In the genomic region with DNA sequence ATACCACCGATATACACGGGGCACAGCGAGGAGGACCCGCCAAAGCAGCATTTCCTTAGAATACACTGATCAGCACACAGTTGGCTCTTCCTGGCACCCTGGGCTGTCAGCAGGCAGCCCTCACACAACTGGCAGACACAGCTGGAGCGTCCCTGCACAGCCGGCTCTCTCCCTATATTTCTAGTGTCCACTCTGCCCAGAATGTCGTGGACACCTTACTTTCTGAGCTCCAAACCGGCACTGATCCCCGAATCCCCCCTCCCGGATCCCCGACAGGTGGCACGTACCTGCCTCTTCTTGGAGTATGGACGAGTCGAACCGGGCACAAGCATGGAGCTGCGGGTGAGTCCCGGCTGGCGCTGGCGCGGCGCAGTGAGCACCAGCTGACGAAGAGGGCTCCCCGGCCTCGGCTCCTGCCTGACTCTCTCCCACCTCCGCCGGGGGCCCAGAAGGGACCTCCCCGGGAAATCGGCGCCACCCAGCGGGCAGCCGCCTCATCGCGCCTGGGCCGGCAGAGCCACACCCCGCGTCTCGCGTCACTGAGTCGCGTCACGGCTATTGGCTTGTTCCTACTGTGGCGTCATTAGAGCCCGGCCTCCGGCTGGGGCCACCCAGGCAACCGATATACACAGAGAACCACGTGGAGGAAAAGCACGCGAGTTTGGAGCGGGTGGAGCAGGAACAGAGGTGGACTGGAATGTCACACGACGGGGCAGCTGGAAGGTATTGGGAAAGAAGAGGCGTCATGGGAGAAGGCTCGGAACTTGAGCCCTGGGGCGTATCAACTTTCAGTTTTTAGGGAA, we compare ENCODE assay signal across 1 cellular context.
TF ChIP-seq lines count a peak whose summit lies in the region.

A gene with protein sequence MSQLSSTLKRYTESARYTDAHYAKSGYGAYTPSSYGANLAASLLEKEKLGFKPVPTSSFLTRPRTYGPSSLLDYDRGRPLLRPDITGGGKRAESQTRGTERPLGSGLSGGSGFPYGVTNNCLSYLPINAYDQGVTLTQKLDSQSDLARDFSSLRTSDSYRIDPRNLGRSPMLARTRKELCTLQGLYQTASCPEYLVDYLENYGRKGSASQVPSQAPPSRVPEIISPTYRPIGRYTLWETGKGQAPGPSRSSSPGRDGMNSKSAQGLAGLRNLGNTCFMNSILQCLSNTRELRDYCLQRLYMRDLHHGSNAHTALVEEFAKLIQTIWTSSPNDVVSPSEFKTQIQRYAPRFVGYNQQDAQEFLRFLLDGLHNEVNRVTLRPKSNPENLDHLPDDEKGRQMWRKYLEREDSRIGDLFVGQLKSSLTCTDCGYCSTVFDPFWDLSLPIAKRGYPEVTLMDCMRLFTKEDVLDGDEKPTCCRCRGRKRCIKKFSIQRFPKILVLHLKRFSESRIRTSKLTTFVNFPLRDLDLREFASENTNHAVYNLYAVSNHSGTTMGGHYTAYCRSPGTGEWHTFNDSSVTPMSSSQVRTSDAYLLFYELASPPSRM (minus strand): TSS at position 505 of the 803 bp plus-strand sequence. CDS start 8,210 bp downstream, outside the sequence.

TF ChIP-seq in WTC11, 78 proteins besides CTCF, POLR2A, EP300 and RAD21 (continued from another document):
- TF ChIP-seq ZBTB21 (CRISPR knock-in tag; IDR thresholded peaks at IDR 0.05; ENCODE audit: borderline replicate concordance), result no peak
- TF ChIP-seq, protein P1, sequence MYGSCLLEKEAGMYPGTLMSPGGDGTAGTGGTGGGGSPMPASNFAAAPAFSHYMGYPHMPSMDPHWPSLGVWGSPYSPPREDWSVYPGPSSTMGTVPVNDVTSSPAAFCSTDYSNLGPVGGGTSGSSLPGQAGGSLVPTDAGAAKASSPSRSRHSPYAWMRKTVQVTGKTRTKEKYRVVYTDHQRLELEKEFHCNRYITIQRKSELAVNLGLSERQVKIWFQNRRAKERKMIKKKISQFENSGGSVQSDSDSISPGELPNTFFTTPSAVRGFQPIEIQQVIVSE (CRISPR knock-in tag; IDR thresholded peaks at IDR 0.05; ENCODE audit: borderline replicate concordance), result no peak
- no peak for TF ChIP-seq MXD4 (CRISPR knock-in tag; IDR thresholded peaks at IDR 0.05; ENCODE audit: borderline replicate concordance)
- TF ChIP-seq, protein P2, sequence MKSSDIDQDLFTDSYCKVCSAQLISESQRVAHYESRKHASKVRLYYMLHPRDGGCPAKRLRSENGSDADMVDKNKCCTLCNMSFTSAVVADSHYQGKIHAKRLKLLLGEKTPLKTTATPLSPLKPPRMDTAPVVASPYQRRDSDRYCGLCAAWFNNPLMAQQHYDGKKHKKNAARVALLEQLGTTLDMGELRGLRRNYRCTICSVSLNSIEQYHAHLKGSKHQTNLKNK (CRISPR knock-in tag; IDR thresholded peaks at IDR 0.05), result no peak
- TF ChIP-seq, protein P3, sequence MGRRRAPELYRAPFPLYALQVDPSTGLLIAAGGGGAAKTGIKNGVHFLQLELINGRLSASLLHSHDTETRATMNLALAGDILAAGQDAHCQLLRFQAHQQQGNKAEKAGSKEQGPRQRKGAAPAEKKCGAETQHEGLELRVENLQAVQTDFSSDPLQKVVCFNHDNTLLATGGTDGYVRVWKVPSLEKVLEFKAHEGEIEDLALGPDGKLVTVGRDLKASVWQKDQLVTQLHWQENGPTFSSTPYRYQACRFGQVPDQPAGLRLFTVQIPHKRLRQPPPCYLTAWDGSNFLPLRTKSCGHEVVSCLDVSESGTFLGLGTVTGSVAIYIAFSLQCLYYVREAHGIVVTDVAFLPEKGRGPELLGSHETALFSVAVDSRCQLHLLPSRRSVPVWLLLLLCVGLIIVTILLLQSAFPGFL (CRISPR knock-in tag; IDR thresholded peaks at IDR 0.05; ENCODE audit: borderline replicate concordance), result no peak
- TF ChIP-seq SOX15 (CRISPR knock-in tag; IDR thresholded peaks at IDR 0.05), result no peak
- TF ChIP-seq, protein P4, sequence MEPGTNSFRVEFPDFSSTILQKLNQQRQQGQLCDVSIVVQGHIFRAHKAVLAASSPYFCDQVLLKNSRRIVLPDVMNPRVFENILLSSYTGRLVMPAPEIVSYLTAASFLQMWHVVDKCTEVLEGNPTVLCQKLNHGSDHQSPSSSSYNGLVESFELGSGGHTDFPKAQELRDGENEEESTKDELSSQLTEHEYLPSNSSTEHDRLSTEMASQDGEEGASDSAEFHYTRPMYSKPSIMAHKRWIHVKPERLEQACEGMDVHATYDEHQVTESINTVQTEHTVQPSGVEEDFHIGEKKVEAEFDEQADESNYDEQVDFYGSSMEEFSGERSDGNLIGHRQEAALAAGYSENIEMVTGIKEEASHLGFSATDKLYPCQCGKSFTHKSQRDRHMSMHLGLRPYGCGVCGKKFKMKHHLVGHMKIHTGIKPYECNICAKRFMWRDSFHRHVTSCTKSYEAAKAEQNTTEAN (CRISPR knock-in tag; IDR thresholded peaks at IDR 0.05), result no peak
- TF ChIP-seq, protein P5, sequence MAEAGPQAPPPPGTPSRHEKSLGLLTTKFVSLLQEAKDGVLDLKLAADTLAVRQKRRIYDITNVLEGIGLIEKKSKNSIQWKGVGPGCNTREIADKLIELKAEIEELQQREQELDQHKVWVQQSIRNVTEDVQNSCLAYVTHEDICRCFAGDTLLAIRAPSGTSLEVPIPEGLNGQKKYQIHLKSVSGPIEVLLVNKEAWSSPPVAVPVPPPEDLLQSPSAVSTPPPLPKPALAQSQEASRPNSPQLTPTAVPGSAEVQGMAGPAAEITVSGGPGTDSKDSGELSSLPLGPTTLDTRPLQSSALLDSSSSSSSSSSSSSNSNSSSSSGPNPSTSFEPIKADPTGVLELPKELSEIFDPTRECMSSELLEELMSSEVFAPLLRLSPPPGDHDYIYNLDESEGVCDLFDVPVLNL (CRISPR knock-in tag; IDR thresholded peaks at IDR 0.05; ENCODE audit: borderline replicate concordance, low read depth), result no peak
- TF ChIP-seq JUN (CRISPR knock-in tag; IDR thresholded peaks at IDR 0.05), result no peak
